22 cellular contexts compared by ENCODE assay signal in the genomic region with DNA sequence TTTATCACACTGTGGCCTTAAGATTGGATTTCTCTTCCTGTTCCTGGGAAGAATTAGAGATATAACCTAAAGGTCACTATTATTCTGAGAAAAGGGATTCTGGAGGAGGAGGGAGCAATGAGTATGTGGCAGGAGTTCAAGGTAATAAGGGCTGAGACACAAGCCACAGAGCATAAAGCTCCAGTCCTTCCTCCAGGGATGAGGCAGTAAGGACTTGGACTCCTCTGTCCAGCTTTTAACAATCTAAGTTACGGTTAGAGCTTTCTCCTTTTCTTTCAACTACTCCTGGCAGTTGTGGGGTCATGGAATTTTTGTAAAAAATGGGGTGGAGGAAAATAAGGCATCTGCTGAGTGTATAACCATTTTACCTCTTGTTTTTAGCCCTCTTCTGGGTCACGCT. TPM values are rescaled to one million over a fixed set of nuclear protein-coding genes. Genes with fewer than 3 reads are reported as not detected.
DNase-seq lines count a peak whose midpoint lies in the region; ATAC-seq, FAIRE-seq and TF ChIP-seq lines count a peak whose summit lies in the region.
"Had no signal": no experiment of that assay in that cellular context is flagged by ENCODE, and none has a peak within 500 bp of the region (broad histone marks: within the 10 kb centered on the region; RNA-seq: fewer than 3 reads in every experiment).

A gene (plus strand): TSS at position 201 of the 400 bp plus-strand sequence. CDS start 270 bp downstream, outside the sequence.

- peaks cover 4% of the 10 kb centered on the region for H3K9me3 Mint-ChIP-seq in neural crest cell

- H3K36me3 ChIP-seq in Peyer's patch (no peaks in the 10 kb centered on the region), bronchial epithelial cell (ENCODE audit: control insufficient read depth, insufficient read depth, low read length) (no peaks in the 10 kb centered on the region)

- H3K36me3 Mint-ChIP-seq in neural crest cell (ENCODE audit: low read depth), result peaks cover 4% of the 10 kb centered on the region
- H3K36me3 Mint-ChIP-seq: CD4-positive, alpha-beta memory T cell had no signal

- peak within 1 kb of the TSS; percentile 63 for H3K27ac Mint-ChIP-seq in neural crest cell (ENCODE audit: unreplicated experiment)
- H3K27ac Mint-ChIP-seq: CD4-positive, alpha-beta memory T cell had no signal

- no peak within 1 kb of the TSS for H3K27ac ChIP-seq in Peyer's patch

- H3K4me3 ChIP-seq in Peyer's patch (no peak within 1 kb of the TSS), bronchial epithelial cell (ENCODE audit: low read depth, low read length) (no peak within 1 kb of the TSS)

- H3K4me1 ChIP-seq in Peyer's patch, result no peaks in the 10 kb centered on the region

- no peak for ATAC-seq in GM21619 (IDR thresholded peaks at IDR 0.05; ENCODE audit: unreplicated experiment)
- ATAC-seq in HG03045 (IDR thresholded peaks at IDR 0.05; ENCODE audit: unreplicated experiment), result no peak

- no peaks in the 10 kb centered on the region for H3K9me3 ChIP-seq in Peyer's patch

- DNase-seq in Peyer's patch (no peak), bronchial epithelial cell (ENCODE audit: low read depth) (no peak), neural crest cell (ENCODE audit: low read depth, low spot score) (no peak), pons (ENCODE audit: low spot score) (no peak)
- DNase-seq: C1 segment of cervical spinal cord; Calu3; CD4-positive, alpha-beta memory T cell; COR-L47; DMS53; DMS79 treated with DMSO at 0.1 percent for 48 hours; GF-D8; H7; HCEC 1CT had no signal

- H3K27me3 Mint-ChIP-seq in neural crest cell (ENCODE audit: low read depth), result no peaks in the 10 kb centered on the region

- no peak within 1 kb of the TSS for H3K4me3 Mint-ChIP-seq in neural crest cell
- H3K4me3 Mint-ChIP-seq: CD4-positive, alpha-beta memory T cell had no signal

- TF ChIP-seq POLR2A in Peyer's patch (IDR thresholded peaks at IDR 0.05), result no peak

- no peaks in the 10 kb centered on the region for H3K27me3 ChIP-seq in Peyer's patch
- peaks cover 4% of the 10 kb centered on the region for H3K27me3 ChIP-seq in bronchial epithelial cell (ENCODE audit: control insufficient read depth, insufficient read depth, low read length)

- FAIRE-seq in bronchial epithelial cell (lab: Jason Lieb, UNC), result peak; percentile 28
- FAIRE-seq: GM12891, GM18507, H1 had no signal

- TF ChIP-seq CTCF in Peyer's patch (IDR thresholded peaks at IDR 0.05) (no peak), bronchial epithelial cell (IDR thresholded peaks at IDR 0.05; ENCODE audit: insufficient read depth, low read length, severe bottlenecking) (no peak), neural crest cell (conservative IDR thresholded peaks at IDR 0.05) (no peak)

- no peaks in the 10 kb centered on the region for H3K4me1 Mint-ChIP-seq in neural crest cell
- H3K4me1 Mint-ChIP-seq: CD4-positive, alpha-beta memory T cell had no signal

RNA-seq across cellular contexts. Expression of the gene that starts here (rescaled TPM):
- total RNA-seq in Peyer's patch, result 100 to 1,000 TPM in 2 of 4 donors, 10 to 100 TPM in 1, not detected in 1; 14.9 to 132 (median 126) TPM
- total RNA-seq in bronchial epithelial cell, result not detected in 2 replicates
- total RNA-seq in neural crest cell, result not detected in 2 replicates
- total RNA-seq: A172; A673; Calu3; CD4-positive, alpha-beta memory T cell; Daoy; G401; H1 had no signal
